8 cellular contexts compared by ENCODE assay signal in genomic region chr20:37344506-37345338, GRCh38. TPM values are rescaled to one million over a fixed set of nuclear protein-coding genes. Genes with fewer than 3 reads are reported as not detected.
DNase-seq lines count a peak whose midpoint lies in the region; ATAC-seq and TF ChIP-seq lines count a peak whose summit lies in the region.

No MANE protein-coding gene starts in this region.

- TF ChIP-seq CTCF in ascending aorta (IDR thresholded peaks at IDR 0.05): no peak
- TF ChIP-seq CTCF in vagina (IDR thresholded peaks at IDR 0.05): no peak

- H3K9me3 ChIP-seq in right cardiac atrium (ENCODE audit: control insufficient read depth, low read length): no peaks in the 10 kb centered on the region
- H3K9me3 ChIP-seq in ascending aorta: no peaks in the 10 kb centered on the region
- H3K9me3 ChIP-seq in vagina: no peaks in the 10 kb centered on the region

- H3K27ac ChIP-seq in right cardiac atrium (ENCODE audit: low read length) (no peak overlapping the region), ascending aorta (peak overlapping the region; percentile 95 to 97), mesendoderm (ENCODE audit: low read depth, low read length) (peak overlapping the region; percentile 35), vagina (peak overlapping the region; percentile 94)

- TF ChIP-seq POLR2A in vagina (IDR thresholded peaks at IDR 0.05): no peak

- no peak overlapping the region for H3K9ac ChIP-seq in mesendoderm (ENCODE audit: low read length)

- H2AK5ac ChIP-seq in mesendoderm (ENCODE audit: low read length): peak overlapping the region; percentile 74

- ATAC-seq in right cardiac atrium (no peak), Right ventricle myocardium inferior (no peak), GM18861 (IDR thresholded peaks at IDR 0.05; ENCODE audit: unreplicated experiment) (no peak)

- no peak overlapping the region for H3K23ac ChIP-seq in mesendoderm (ENCODE audit: low read length)

- H3K4me2 ChIP-seq in mesendoderm (ENCODE audit: low read length): no peak overlapping the region

- H2BK5ac ChIP-seq in mesendoderm (ENCODE audit: low read length): no peak overlapping the region

- no peak overlapping the region for H3K18ac ChIP-seq in mesendoderm (ENCODE audit: low read length)

- H2BK15ac ChIP-seq in mesendoderm (replicated peaks; ENCODE audit: low read depth): no peak overlapping the region

- H4K5ac ChIP-seq in mesendoderm (ENCODE audit: low read length): no peak overlapping the region

- peak in 2 of 3 donors; percentile 13 to 35 for DNase-seq in right cardiac atrium
- DNase-seq in Right ventricle myocardium inferior (ENCODE audit: missing footprints): no peak
- DNase-seq in ascending aorta (ENCODE audit: low spot score in 2 of 2): peak in 1 of 2 donors; percentile 51
- peak; percentile 70 for DNase-seq in mesendoderm
- no peak for DNase-seq in vagina (ENCODE audit: extremely low spot score in 2 of 2)
- no peak for DNase-seq in NCI-H1092 treated with DMSO at 0.1 percent for 48 hours (lab: John Stamatoyannopoulos, UW)
- no peak for DNase-seq in hippocampal formation (lab: John Stamatoyannopoulos, UW)

- peaks cover 27% of the 10 kb centered on the region for H3K79me1 ChIP-seq in mesendoderm (ENCODE audit: low read length)

- peak overlapping the region; percentile 42 for H3K4ac ChIP-seq in mesendoderm (ENCODE audit: low read depth, low read length)

- no peak overlapping the region for H4K8ac ChIP-seq in mesendoderm (ENCODE audit: low read depth, low read length)

- no peak overlapping the region for H2BK120ac ChIP-seq in mesendoderm (ENCODE audit: low read depth, low read length)

- no peaks in the 10 kb centered on the region for H3K27me3 ChIP-seq in right cardiac atrium (ENCODE audit: control insufficient read depth, insufficient read depth)
- H3K27me3 ChIP-seq in ascending aorta: no peaks in the 10 kb centered on the region
- no peaks in the 10 kb centered on the region for H3K27me3 ChIP-seq in mesendoderm (ENCODE audit: insufficient read depth, low read length, poor library complexity)
- no peaks in the 10 kb centered on the region for H3K27me3 ChIP-seq in vagina

- H3K36me3 ChIP-seq in ascending aorta (no peaks in the 10 kb centered on the region), mesendoderm (ENCODE audit: control insufficient read depth, insufficient read depth, low read length) (no peaks in the 10 kb centered on the region), vagina (no peaks in the 10 kb centered on the region)

- H3K4me3 ChIP-seq in right cardiac atrium (ENCODE audit: low read length) (no peak overlapping the region), ascending aorta (no peak overlapping the region), mesendoderm (ENCODE audit: low read length) (no peak overlapping the region), vagina (peak overlapping the region in 1 of 2 donors; percentile 84)

- peak overlapping the region; percentile 61 for H3K56ac ChIP-seq in mesendoderm (ENCODE audit: low read length)

- H3K79me2 ChIP-seq in mesendoderm (ENCODE audit: control insufficient read depth, insufficient read depth, low read length): peaks cover 31% of the 10 kb centered on the region

- intact Hi-C loops in right cardiac atrium (cut with DNase I) (no loop called here), Right ventricle myocardium inferior (cut with DNase I) (no loop called here), ascending aorta (cut with DNase I) (loop anchor here (2.0 kb wide), 1 partner anchor 16 kb away; no protein-coding TSS in a partner anchor), vagina (cut with DNase I) (no loop called here)

- H3K4me1 ChIP-seq in right cardiac atrium (ENCODE audit: control insufficient read depth, insufficient read depth, low read length) (peaks cover 2% of the 10 kb centered on the region), ascending aorta (peaks cover 13 to 31% of the 10 kb centered on the region in 2 donors), mesendoderm (ENCODE audit: control insufficient read depth, low read depth, low read length) (no peaks in the 10 kb centered on the region), vagina (peaks cover 58% of the 10 kb centered on the region)

- 83% methylated on average over 10 of the region's 10 CpGs for WGBS in right cardiac atrium
- no CpG with 5 or more reads among the region's 10 CpGs for WGBS in mesendoderm (ENCODE audit: extremely low coverage, insufficient coverage, low lambda C conversion rate)

RNA-seq across cellular contexts. Expression of gene SRC, which starts 1.2 kb away (rescaled TPM):
- total RNA-seq in right cardiac atrium (10 to 100 TPM; 11.8 to 14.0 (median 13.4) TPM), Right ventricle myocardium inferior (6.0 TPM), ascending aorta (67.4 TPM), vagina (48.6 TPM)
- polyA plus RNA-seq in right cardiac atrium: 9.5 TPM
- 18.4 TPM for polyA plus RNA-seq in mesendoderm (2013, experiment 1 of 2)
- 19.3 TPM for polyA plus RNA-seq in mesendoderm (2013, experiment 2 of 2)

RNA-seq across cellular contexts. Expression of gene MANBAL, which starts 55.3 kb away (rescaled TPM):
- total RNA-seq in right cardiac atrium: 10 to 100 TPM; 22.9 to 30.6 (median 29.5) TPM
- polyA plus RNA-seq in right cardiac atrium: 34.8 TPM
- 20.7 TPM for total RNA-seq in Right ventricle myocardium inferior
- 70.2 TPM for total RNA-seq in ascending aorta
- polyA plus RNA-seq in mesendoderm (2013, experiment 1 of 2): 53.9 TPM
- 53.4 TPM for polyA plus RNA-seq in mesendoderm (2013, experiment 2 of 2)
- total RNA-seq in vagina: 54.3 TPM

Comparison
In these comparisons a context has a peak if more than half of its experiments do, and no peak if none do; other contexts are left out.
1. DNase-seq: peak in right cardiac atrium (2 of 3) and mesendoderm (single experiment); none in Right ventricle myocardium inferior (single experiment), vagina (0 of 2), NCI-H1092 treated with DMSO at 0.1 percent for 48 hours (single experiment) and hippocampal formation (0 of 2).